22 cellular contexts compared by ENCODE assay signal in genomic region chr7:25584557-25584956, GRCh38.
DNase-seq lines count a peak whose midpoint lies in the region; ATAC-seq, FAIRE-seq and TF ChIP-seq lines count a peak whose summit lies in the region.
"Had no signal": no experiment of that assay in that cellular context is flagged by ENCODE, and none has a peak within 500 bp of the region (broad histone marks: within the 10 kb centered on the region; RNA-seq: fewer than 3 reads in every experiment).

No MANE protein-coding gene starts in this region.

- peaks cover 20% of the 10 kb centered on the region; the same call in 1 of the 2 replicates for H3K9me2 ChIP-seq in GM23338 (ENCODE audit: insufficient read depth)

- no peaks in the 10 kb centered on the region for H3K27me3 Mint-ChIP-seq in GM23338 (ENCODE audit: insufficient read depth, low read depth, poor library complexity)

- no peak for TF ChIP-seq POLR2A in A549 (IDR thresholded peaks at IDR 0.05; ENCODE audit: low read length)
- no peak for TF ChIP-seq POLR2A in K562 (conservative IDR thresholded peaks at IDR 0.05)

- 33% methylated on average over 3 of the region's 3 CpGs for WGBS in A549 (ENCODE audit: missing lambda C conversion rate)
- 0% methylated on average over 3 of the region's 3 CpGs for WGBS in K562 (ENCODE audit: insufficient coverage, low coverage, missing lambda C conversion rate)

- no peak overlapping the region; the same call in 1 of the 2 replicates for H3K27ac Mint-ChIP-seq in GM23338
- H3K27ac Mint-ChIP-seq: B cell; CD4-positive, alpha-beta T cell; CD8-positive, alpha-beta T cell had no signal

- TF ChIP-seq RAD21 in A549 (conservative IDR thresholded peaks at IDR 0.05 in 1 of 2, IDR thresholded peaks at IDR 0.05 in 1 of 2) = no peak
- no peak for TF ChIP-seq RAD21 in K562 (CRISPR knock-in tag; conservative IDR thresholded peaks at IDR 0.05 in 1 of 2, IDR thresholded peaks at IDR 0.05 in 1 of 2)

- no peak overlapping the region for H3K4me2 ChIP-seq in A549
- no peak overlapping the region for H3K4me2 ChIP-seq in GM23338
- H3K4me2 ChIP-seq in K562 (ENCODE audit: insufficient read depth, low read length) = no peak overlapping the region

- H3K4me1 ChIP-seq in A549 = no peaks in the 10 kb centered on the region
- peaks cover 4% of the 10 kb centered on the region; the same call in 1 of the 2 replicates for H3K4me1 ChIP-seq in GM23338 (ENCODE audit: insufficient read depth)
- 0 out of 5 replicates have a peak, but pooled peaks cover 0 to under 1% of the 10 kb centered on the region in 2 experiments for H3K4me1 ChIP-seq in K562 (replicated peaks in 1 of 2; ENCODE audit: control insufficient read depth in 2 of 2, insufficient read depth in 2 of 2, low read length in 2 of 2)
- no peaks in the 10 kb centered on the region for H3K4me1 ChIP-seq in neuron (ENCODE audit: insufficient read depth, low read length)
- H3K4me1 ChIP-seq: Caco-2 had no signal

- H3K9me1 ChIP-seq in K562 (ENCODE audit: control insufficient read depth, insufficient read depth, low read length) = peaks cover 3% of the 10 kb centered on the region

- H3K9me3 ChIP-seq in A549 = no peaks in the 10 kb centered on the region
- H3K9me3 ChIP-seq in K562 (replicated peaks; ENCODE audit: control insufficient read depth, insufficient read depth, low read depth, low read length) = no peaks in the 10 kb centered on the region
- no peaks in the 10 kb centered on the region for H3K9me3 ChIP-seq in neuron (ENCODE audit: low read length)
- H3K9me3 ChIP-seq: BLaER1 treated with 17β-estradiol and CSF1 and Interleukin-3, amounts not matched to agents 10 nM and 100 nM; Caco-2 had no signal

- no peak overlapping the region for H3K4me3 Mint-ChIP-seq in GM23338
- H3K4me3 Mint-ChIP-seq: B cell; CD4-positive, alpha-beta T cell; CD8-positive, alpha-beta T cell had no signal

- intact Hi-C loops in K562 (cut with micrococcal nuclease) = no loop called here

- no peak overlapping the region for H3K9ac ChIP-seq in K562 (ENCODE audit: insufficient read depth in 1 of 2, low read depth in 2 of 2, low read length in 2 of 2)
- H3K9ac ChIP-seq: BLaER1 treated with 17β-estradiol and CSF1 and Interleukin-3, amounts not matched to agents 10 nM and 100 nM had no signal

- no peak for TF ChIP-seq CTCF in A549 (IDR thresholded peaks at IDR 0.05)
- no peak for TF ChIP-seq CTCF in GM23338 (conservative IDR thresholded peaks at IDR 0.05; ENCODE audit: low read depth in 2 of 2)
- no peak for TF ChIP-seq CTCF in K562 (IDR thresholded peaks at IDR 0.05 in 2 of 3, conservative IDR thresholded peaks at IDR 0.05 in 1 of 3; ENCODE audit: insufficient read depth in 2 of 3, low read depth in 1 of 3, low read length in 3 of 3)

- DNase-seq in A549 (ENCODE audit: low read depth in 1 of 2, low spot score in 1 of 2) (no peak), GM23338 (ENCODE audit: low spot score) (no peak), K562 (ENCODE audit: extremely low read depth in 1 of 4, low spot score in 3 of 4) (no peak)
- DNase-seq in activated CD4-positive, alpha-beta T cell treated with anti-CD3 and anti-CD28 coated beads, Interleukin-2, amount 50 U/mL, for 4 hours = no peak
- DNase-seq: 8988T; AML-193; Caco-2; Calu3; CD4-positive, alpha-beta T cell; CD8-positive, alpha-beta T cell; DMS79 treated with DMSO at 0.1 percent for 48 hours; GF-D8 had no signal

- H3K36me3 ChIP-seq in GM23338 (ENCODE audit: insufficient read depth) (no peaks in the 10 kb centered on the region), K562 (ENCODE audit: control insufficient read depth, insufficient read depth, low read length) (no peaks in the 10 kb centered on the region), neuron (ENCODE audit: insufficient read depth, low read length) (no peaks in the 10 kb centered on the region)
- H3K36me3 ChIP-seq: BLaER1 treated with 17β-estradiol and CSF1 and Interleukin-3, amounts not matched to agents 10 nM and 100 nM had no signal

- no peak overlapping the region for H3K4me3 ChIP-seq in A549
- H3K4me3 ChIP-seq in GM23338 = no peak overlapping the region
- H3K4me3 ChIP-seq in K562 = no peak overlapping the region
- H3K4me3 ChIP-seq in neuron (ENCODE audit: low read length) = no peak overlapping the region
- H3K4me3 ChIP-seq: BLaER1 treated with 17β-estradiol and CSF1 and Interleukin-3, amounts not matched to agents 10 nM and 100 nM had no signal

- CTCF ChIA-PET in A549 (lab: Yijun Ruan, JAX) = no interaction called here
- CTCF ChIA-PET in K562 (lab: Yijun Ruan, JAX; ENCODE audit: low intra/inter-chr PET ratio) = no interaction called here

- H3K27me3 ChIP-seq in GM23338 (ENCODE audit: insufficient read depth) (no peaks in the 10 kb centered on the region), K562 (ENCODE audit: control insufficient read depth in 2 of 2, insufficient read depth in 2 of 2, low read length in 2 of 2) (peaks cover 2 to 29% of the 10 kb centered on the region in 2 experiments; a peak in 4 of 5 replicates), neuron (ENCODE audit: insufficient read depth, low read length) (no peaks in the 10 kb centered on the region)
- H3K27me3 ChIP-seq: BLaER1 treated with 17β-estradiol and CSF1 and Interleukin-3, amounts not matched to agents 10 nM and 100 nM had no signal

- FAIRE-seq in A549 (lab: Jason Lieb, UNC) = no peak
- no peak for FAIRE-seq in K562 (lab: Jason Lieb, UNC)
- FAIRE-seq: A204.1, D721Med, G401.6, GM12891 had no signal

- no peak overlapping the region for H3K27ac ChIP-seq in A549
- H3K27ac ChIP-seq in GM23338 (ENCODE audit: low read depth) = no peak overlapping the region
- no peak overlapping the region for H3K27ac ChIP-seq in K562 (ENCODE audit: extremely low read depth, low read depth, low read length)
- H3K27ac ChIP-seq: BLaER1 treated with 17β-estradiol and CSF1 and Interleukin-3, amounts not matched to agents 10 nM and 100 nM; C4-2B had no signal

- H3F3A ChIP-seq in GM23338 (replicated peaks; ENCODE audit: low read depth) = no peaks in the 10 kb centered on the region

- POLR2A ChIA-PET in A549 (lab: Yijun Ruan, JAX) = no interaction called here
- POLR2A ChIA-PET in K562 (lab: Yijun Ruan, JAX) = no interaction called here

- in situ Hi-C loops in K562 (cut with MboI) = no loop called here

- no TSS peak for BruUV-seq in K562 (replicated peaks; lab: Mats Ljungman, UMichigan)

- H4K20me1 ChIP-seq in GM23338 (replicated peaks; ENCODE audit: insufficient read depth) (no peaks in the 10 kb centered on the region), K562 (replicated peaks; ENCODE audit: control insufficient read depth, insufficient read depth, low read length) (no peaks in the 10 kb centered on the region)
- H4K20me1 ChIP-seq: BLaER1 treated with 17β-estradiol and CSF1 and Interleukin-3, amounts not matched to agents 10 nM and 100 nM had no signal

- H3K4me1 Mint-ChIP-seq in GM23338 = peaks cover 8% of the 10 kb centered on the region; the same call in 2 of the 3 replicates

- H3K36me3 Mint-ChIP-seq in GM23338 (ENCODE audit: low read depth) = no peaks in the 10 kb centered on the region
- H3K36me3 Mint-ChIP-seq: CD8-positive, alpha-beta T cell had no signal

- no peaks in the 10 kb centered on the region for H3K9me3 Mint-ChIP-seq in GM23338
- H3K9me3 Mint-ChIP-seq: CD4-positive, alpha-beta T cell; CD8-positive, alpha-beta T cell had no signal

- H3K79me2 ChIP-seq in GM23338 (replicated peaks; ENCODE audit: insufficient read depth) (no peaks in the 10 kb centered on the region), K562 (ENCODE audit: control insufficient read depth, insufficient read depth, low read length) (no peaks in the 10 kb centered on the region)

- peak overlapping the region; percentile 66; the same call in 1 of the 2 replicates for H2AFZ ChIP-seq in GM23338
- H2AFZ ChIP-seq in K562 (ENCODE audit: low read depth, low read length) = no peak overlapping the region
- H2AFZ ChIP-seq in neuron (ENCODE audit: low read depth, low read length) = peak overlapping the region; percentile 21

- no peak for TF ChIP-seq EP300 in A549 (IDR thresholded peaks at IDR 0.05)
- no peak for TF ChIP-seq EP300 in K562 (IDR thresholded peaks at IDR 0.05; ENCODE audit: low read length)

- ATAC-seq in A549 (no peak), GM23338 (no peak), K562 (no peak), GM18873 (IDR thresholded peaks at IDR 0.05; ENCODE audit: low FRiP score, unreplicated experiment) (no peak), HG03097 (IDR thresholded peaks at IDR 0.05; ENCODE audit: low FRiP score, unreplicated experiment) (no peak)
- ATAC-seq: CD8-positive, alpha-beta T cell had no signal

TF ChIP-seq in A549, 52 proteins besides CTCF, POLR2A, EP300 and RAD21:
- TF ChIP-seq KDM5A (IDR thresholded peaks at IDR 0.05) (no peak), MAFK (IDR thresholded peaks at IDR 0.05; ENCODE audit: partially characterized antibody) (peak; percentile 40)

TF ChIP-seq in GM23338, 12 proteins besides CTCF, POLR2A, EP300 and RAD21 (continues in another document):
- TF ChIP-seq EZH2phosphoT487 (IDR thresholded peaks at IDR 0.05; ENCODE audit: unreplicated experiment) (no peak), ZNF331 (CRISPR knock-in tag; IDR thresholded peaks at IDR 0.05; ENCODE audit: low read depth) (no peak), EZH2 (IDR thresholded peaks at IDR 0.05; ENCODE audit: low read depth, unreplicated experiment) (no peak)

TF ChIP-seq in K562, 482 proteins besides CTCF, POLR2A, EP300 and RAD21 (continues in another document):
- TF ChIP-seq HNRNPUL1 (IDR thresholded peaks at IDR 0.05; ENCODE audit: low read length) = no peak
- no peak for TF ChIP-seq NBN (IDR thresholded peaks at IDR 0.05; ENCODE audit: low read depth)
- TF ChIP-seq POLR2B (IDR thresholded peaks at IDR 0.05; ENCODE audit: low read depth, partially characterized antibody) = no peak
- no peak for TF ChIP-seq ZBTB43 (CRISPR knock-in tag; IDR thresholded peaks at IDR 0.05)
- TF ChIP-seq RUNX1 (IDR thresholded peaks at IDR 0.05; ENCODE audit: low read depth) = no peak
- TF ChIP-seq ZNF316 (IDR thresholded peaks at IDR 0.05) = peak; percentile 32; the same call in 1 of the 2 replicates
- no peak for TF ChIP-seq ZNF224 (CRISPR knock-in tag; IDR thresholded peaks at IDR 0.05)
- no peak for TF ChIP-seq RAD51 (IDR thresholded peaks at IDR 0.05; ENCODE audit: borderline replicate concordance, low read depth)
- TF ChIP-seq ETV1 (tag; conservative IDR thresholded peaks at IDR 0.05; ENCODE audit: low read depth) = no peak

Comparison
In these comparisons a context has a peak if more than half of its experiments do, and no peak if none do; other contexts are left out.
1. Of the 35 proteins assayed by ChIP-seq in both K562 and A549: peak only in K562: none; only in A549: MAFK; in both: none; in neither: 34.